8 cellular contexts compared by ENCODE assay signal in the genomic region with DNA sequence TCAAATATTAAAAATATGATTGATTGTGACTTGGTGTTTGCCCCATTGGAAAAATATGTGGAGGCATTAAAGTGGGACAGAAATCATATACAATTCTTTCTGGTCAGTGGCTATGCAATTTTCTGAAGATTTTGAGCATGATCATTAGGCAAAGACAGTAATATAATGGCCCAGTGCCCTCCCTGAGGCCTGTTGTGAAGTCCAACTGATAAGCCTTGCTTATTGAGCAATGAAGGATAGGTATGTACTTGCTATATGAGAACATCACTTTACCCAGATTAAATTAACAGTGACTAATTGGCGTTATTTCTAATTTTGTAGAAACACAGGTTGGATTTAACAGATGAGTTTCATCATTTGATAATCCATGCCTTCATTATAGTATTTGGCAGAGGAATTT. TPM values are rescaled to one million over a fixed set of nuclear protein-coding genes. Genes with fewer than 3 reads are reported as not detected.
"Had no signal": no experiment of that assay in that cellular context is flagged by ENCODE, and none has a peak within 500 bp of the region (broad histone marks: within the 10 kb centered on the region; RNA-seq: fewer than 3 reads in every experiment).

No MANE protein-coding gene starts in this region.

- FAIRE-seq: G401.6, GM12878, GM12891, GM12892, GM18507, GM19239 had no signal

- DNase-seq: GDM1, GF-D8 had no signal

- H3K4me3 ChIP-seq: GM12878 had no signal

- ATAC-seq: GM12878 had no signal

RNA-seq across cellular contexts. Expression of a gene that starts 57.1 kb away (rescaled TPM):
- total RNA-seq: GM12878 had no signal
